8 cellular contexts compared by ENCODE assay signal in the genomic region with DNA sequence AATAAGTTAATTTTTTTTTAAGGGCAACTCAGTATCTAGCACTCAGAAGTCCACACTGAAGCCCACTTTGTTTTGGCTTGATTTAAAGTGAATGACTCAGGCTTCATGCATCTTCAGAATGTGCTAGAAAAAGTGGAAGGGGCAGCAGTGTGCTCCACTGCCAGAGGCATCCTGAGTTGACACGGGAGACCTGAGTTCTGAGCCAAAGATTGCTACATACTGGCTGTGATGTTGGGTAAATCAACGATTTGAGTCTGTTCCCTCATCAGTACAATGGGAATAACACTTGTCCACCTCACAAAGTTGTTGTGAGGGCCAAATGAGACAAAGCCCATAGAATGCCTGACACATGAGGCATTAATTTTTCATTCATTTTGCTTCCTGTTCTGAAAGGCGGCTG. TPM values are rescaled to one million over a fixed set of nuclear protein-coding genes. Genes with fewer than 3 reads are reported as not detected.
DNase-seq lines count a peak whose midpoint lies in the region; ATAC-seq and TF ChIP-seq lines count a peak whose summit lies in the region.

No MANE protein-coding gene starts in this region.

- H3K27me3 Mint-ChIP-seq in effector memory CD8-positive, alpha-beta T cell, result no peaks in the 10 kb centered on the region

- TF ChIP-seq CTCF in Panc1 (IDR thresholded peaks at IDR 0.05), result no peak

- no peaks in the 10 kb centered on the region for H3K9me3 Mint-ChIP-seq in effector memory CD8-positive, alpha-beta T cell

- peaks cover 72% of the 10 kb centered on the region for H3K36me3 Mint-ChIP-seq in effector memory CD8-positive, alpha-beta T cell (ENCODE audit: insufficient read depth)

- peaks cover 46 to 47% of the 10 kb centered on the region in 2 donors for H3K4me1 Mint-ChIP-seq in effector memory CD8-positive, alpha-beta T cell (ENCODE audit: low read depth in 2 of 2)

- POLR2A ChIA-PET in Panc1 (lab: Charles Lee), result no interaction called here

- no peaks in the 10 kb centered on the region; the same call in 1 of the 2 replicates for H3K36me3 ChIP-seq in Panc1 (ENCODE audit: control insufficient read depth, insufficient read depth, low read length)
- peaks cover 48 to 70% of the 10 kb centered on the region in 2 donors for H3K36me3 ChIP-seq in muscle layer of duodenum (ENCODE audit: control insufficient read depth in 1 of 2, insufficient read depth in 2 of 2, low read length in 2 of 2)

- intact Hi-C loops in Panc1 (cut with micrococcal nuclease; ENCODE audit: unreplicated experiment), result no loop called here

- CTCF ChIA-PET in Panc1 (lab: Charles Lee), result no interaction called here

- H3K27ac ChIP-seq in Panc1 (ENCODE audit: low read length) (peak overlapping the region; percentile 29), muscle layer of duodenum (ENCODE audit: low read length) (peak overlapping the region; percentile 95)

- H3K9me3 ChIP-seq in Panc1 (ENCODE audit: control insufficient read depth, insufficient read depth, low read depth, low read length) (no peaks in the 10 kb centered on the region), muscle layer of duodenum (ENCODE audit: control insufficient read depth in 1 of 2, low read length in 2 of 2) (no peaks in the 10 kb centered on the region)

- DNase-seq in GM04504 (ENCODE audit: low read depth), result peak; percentile 89
- no peak for DNase-seq in Panc1 (ENCODE audit: low read depth, low spot score)
- no peak for DNase-seq in effector memory CD8-positive, alpha-beta T cell
- DNase-seq in activated effector memory CD4-positive, alpha-beta T cell treated with Interleukin-2 at 50 U/mL for 16 hours, result no peak
- DNase-seq in COR-L47 (lab: John Stamatoyannopoulos, UW), result no peak
- no peak for DNase-seq in retina

- H3K4me3 ChIP-seq in Panc1 (ENCODE audit: low read depth in 2 of 2, low read length in 2 of 2) (no peak overlapping the region), muscle layer of duodenum (ENCODE audit: low read depth in 1 of 2, low read length in 2 of 2) (peak overlapping the region; percentile 9 to 50)

- H3K4me1 ChIP-seq in Panc1 (ENCODE audit: control insufficient read depth, insufficient read depth, low read length) (peaks cover 27% of the 10 kb centered on the region), muscle layer of duodenum (ENCODE audit: control insufficient read depth in 1 of 2, insufficient read depth in 2 of 2, low read length in 2 of 2) (peaks cover 19 to 49% of the 10 kb centered on the region in 2 donors)

- peak overlapping the region; percentile 98 to 99 for H3K27ac Mint-ChIP-seq in effector memory CD8-positive, alpha-beta T cell

- H3K27me3 ChIP-seq in Panc1 (ENCODE audit: control insufficient read depth, insufficient read depth, low read length) (no peaks in the 10 kb centered on the region), muscle layer of duodenum (ENCODE audit: low read depth, low read length) (no peaks in the 10 kb centered on the region)

- in situ Hi-C loops in Panc1 (cut with HindIII; ENCODE audit: low pct_unique_long_range_greater_than_20kb, low sequenced_read_pairs), result no loop called here

- peak overlapping the region; percentile 81 to 83 for H3K4me3 Mint-ChIP-seq in effector memory CD8-positive, alpha-beta T cell

- BruUV-seq in Panc1 (replicated peaks; lab: Mats Ljungman, UMichigan), result no TSS peak

- ATAC-seq in Panc1 (peak; percentile 42; the same call in 1 of the 2 replicates), GM21825 (IDR thresholded peaks at IDR 0.05; ENCODE audit: unreplicated experiment) (no peak)
- no peak for ATAC-seq in effector memory CD8-positive, alpha-beta T cell (replicated peaks)

RNA-seq across cellular contexts. Expression of a gene that starts 19.0 kb away (rescaled TPM):
- 51.2 TPM for total RNA-seq in Panc1 (2021; ENCODE audit: unreplicated experiment)
- 47.3 TPM for polyA plus RNA-seq in Panc1 (2012; ENCODE audit: insufficient read length)

RNA-seq across cellular contexts. Expression of a gene that starts 19.2 kb away (rescaled TPM):
- 13.8 TPM for total RNA-seq in Panc1 (2021; ENCODE audit: unreplicated experiment)
- polyA plus RNA-seq in Panc1 (2012; ENCODE audit: insufficient read length), result 8.9 TPM

RNA-seq across cellular contexts. Expression of a gene that starts 34.6 kb away (rescaled TPM):
- total RNA-seq in Panc1 (2021; ENCODE audit: unreplicated experiment), result 15.1 TPM
- polyA plus RNA-seq in Panc1 (2012; ENCODE audit: insufficient read length), result 13.9 TPM

RNA-seq across cellular contexts. Expression of a gene that starts 34.8 kb away (rescaled TPM):
- total RNA-seq in Panc1 (2021; ENCODE audit: unreplicated experiment), result 11.9 TPM
- polyA plus RNA-seq in Panc1 (2012; ENCODE audit: insufficient read length), result 6.0 TPM

Comparison
In these comparisons a context has a peak if more than half of its experiments do, and no peak if none do; other contexts are left out.
1. H3K4me3 ChIP-seq: peak in muscle layer of duodenum (2 of 2); none in Panc1 (0 of 2).